In genomic region chr11:46948378-46949131, GRCh38 we compare ENCODE assay signal across 11 cellular contexts. TPM values are rescaled to one million over a fixed set of nuclear protein-coding genes. Genes with fewer than 3 reads are reported as not detected.
DNase-seq lines count a peak whose midpoint lies in the region; ATAC-seq, FAIRE-seq and TF ChIP-seq lines count a peak whose summit lies in the region.
"Had no signal": no experiment of that assay in that cellular context is flagged by ENCODE, and none has a peak within 500 bp of the region (broad histone marks: within the 10 kb centered on the region; RNA-seq: fewer than 3 reads in every experiment).

No MANE protein-coding gene starts in this region.

- peaks cover 28% of the 10 kb centered on the region for H3K4me1 ChIP-seq in A549
- H3K4me1 ChIP-seq: left ventricle myocardium inferior had no signal

- ATAC-seq in A549 = peak; percentile 68 to 71
- no peak for ATAC-seq in GM18867 (IDR thresholded peaks at IDR 0.05; ENCODE audit: unreplicated experiment)
- ATAC-seq in HG02852 (IDR thresholded peaks at IDR 0.05; ENCODE audit: unreplicated experiment) = no peak
- ATAC-seq in HG02870 (IDR thresholded peaks at IDR 0.05; ENCODE audit: unreplicated experiment) = no peak

- WGBS in A549 (ENCODE audit: missing lambda C conversion rate) = 67% methylated on average over 4 of the region's 4 CpGs

- no peak for TF ChIP-seq EP300 in A549 (IDR thresholded peaks at IDR 0.05)

- POLR2A ChIA-PET in A549 (lab: Yijun Ruan, JAX) = interaction anchor here (1.4 kb wide), 1 partner anchor 12 kb away, joined by 4 read pairs; the partner anchor contains the start of gene CSTPP1

- H3K9me3 ChIP-seq in A549 = no peaks in the 10 kb centered on the region
- H3K9me3 ChIP-seq: left ventricle myocardium inferior had no signal

- H3K27ac ChIP-seq in A549 = peak overlapping the region; percentile 16 to 29; a peak in 2 of 6 replicates
- H3K27ac ChIP-seq: left ventricle myocardium inferior had no signal

- DNase-seq in A549 (ENCODE audit: low read depth in 1 of 2, low spot score in 1 of 2) (peak in 1 of 2 experiments; percentile 57), HCEC 1CT (peak; percentile 68), T1000 (lab: John Stamatoyannopoulos, UW) (peak; percentile 9), glomerular visceral epithelial cell (ENCODE audit: extremely low spot score) (peak; percentile 41), iPS-NIHi7 (ENCODE audit: extremely low spot score) (no peak)
- DNase-seq: activated CD4-positive, alpha-beta T cell treated with anti-CD3 and anti-CD28 coated beads, Interleukin-2, amount 10 ng/mL, durations not matched to agents 24 days and 14 days; left ventricle myocardium inferior; NCI-H510A had no signal

- TF ChIP-seq CTCF in A549 (IDR thresholded peaks at IDR 0.05) = no peak

- no peak for TF ChIP-seq POLR2A in A549 (IDR thresholded peaks at IDR 0.05; ENCODE audit: low read length)

- peak overlapping the region; percentile 27 for H3K4me2 ChIP-seq in A549

- CTCF ChIA-PET in A549 (lab: Yijun Ruan, JAX) = interaction anchor here (1.0 kb wide), 2 partner anchors 15 to 31 kb away, joined by 3 read pairs; no protein-coding TSS in a partner anchor

- FAIRE-seq in A549 (lab: Jason Lieb, UNC) = no peak

- no peak overlapping the region for H3K4me3 ChIP-seq in A549
- H3K4me3 ChIP-seq: left ventricle myocardium inferior had no signal

- TF ChIP-seq RAD21 in A549 (conservative IDR thresholded peaks at IDR 0.05 in 1 of 2, IDR thresholded peaks at IDR 0.05 in 1 of 2) = no peak

TF ChIP-seq in A549, 52 proteins besides CTCF, POLR2A, EP300 and RAD21:
- TF ChIP-seq HOXB13 (CRISPR knock-in tag; IDR thresholded peaks at IDR 0.05; ENCODE audit: low read depth) (no peak), SREBF2 (IDR thresholded peaks at IDR 0.05) (no peak), FOSL2 (IDR thresholded peaks at IDR 0.05) (no peak), FOSL2 (CRISPR knock-in tag; IDR thresholded peaks at IDR 0.05) (peak; percentile 62), CBX2 (IDR thresholded peaks at IDR 0.05; ENCODE audit: borderline replicate concordance, low read depth) (no peak), EHF (CRISPR knock-in tag; IDR thresholded peaks at IDR 0.05) (no peak), MAFK (IDR thresholded peaks at IDR 0.05; ENCODE audit: partially characterized antibody) (peak; percentile 90)

RNA-seq across cellular contexts. Expression of gene CSTPP1, which starts 12.0 kb away (rescaled TPM):
- polyA plus RNA-seq in A549 (2011; rRNA removed) = 34.5 and 40.6 TPM in 2 replicates
- 40.0 and 43.3 TPM in 2 replicates for polyA plus RNA-seq in A549 (2012; cell fraction: cytosol; rRNA removed)
- polyA plus RNA-seq in A549 (2012; cell fraction: nucleus; rRNA removed) = 42.4 and 44.8 TPM in 2 replicates
- 30.5 to 31.7 TPM (median 31.5 TPM) in 3 replicates for polyA plus RNA-seq in A549 (2017; fragmentation: RNase III; extraction: RNeasy Plus Mini Kit Qiagen cat#74134 plus additional on column Dnase treatment)
- polyA minus RNA-seq in A549 (2011; rRNA and poly(A)+ RNA removed) = 53.9 and 55.8 TPM in 2 replicates

RNA-seq across cellular contexts. Expression of gene LRP4, which starts 30.2 kb away (rescaled TPM):
- 4.0 and 7.0 TPM in 2 replicates for polyA plus RNA-seq in A549 (2011; rRNA removed)
- polyA plus RNA-seq in A549 (2012; cell fraction: cytosol; rRNA removed) = 4.7 and 5.2 TPM in 2 replicates
- 11.8 and 14.1 TPM in 2 replicates for polyA plus RNA-seq in A549 (2012; cell fraction: nucleus; rRNA removed)
- polyA plus RNA-seq in A549 (2017; fragmentation: RNase III; extraction: RNeasy Plus Mini Kit Qiagen cat#74134 plus additional on column Dnase treatment) = 5.0 to 6.4 TPM (median 5.4 TPM) in 3 replicates
- polyA minus RNA-seq in A549 (2011; rRNA and poly(A)+ RNA removed) = 14.2 and 20.3 TPM in 2 replicates

Comparison
In these comparisons a context has a peak if more than half of its experiments do, and no peak if none do; other contexts are left out.
1. ATAC-seq: peak in A549 (2 of 2); none in GM18867 (single experiment), HG02852 (single experiment) and HG02870 (single experiment).